ENCODE assay signal across 18 cellular contexts in genomic region chr11:107397357-107397756, GRCh38.
DNase-seq lines count a peak whose midpoint lies in the region; TF ChIP-seq lines count a peak whose summit lies in the region.
"Had no signal": no experiment of that assay in that cellular context is flagged by ENCODE, and none has a peak within 500 bp of the region (broad histone marks: within the 10 kb centered on the region; RNA-seq: fewer than 3 reads in every experiment).

No MANE protein-coding gene starts in this region.

- DNase-seq in H4 (ENCODE audit: low spot score), result peak; percentile 6
- DNase-seq in NCI-H69 (lab: John Stamatoyannopoulos, UW), result peak; percentile 71
- DNase-seq in epithelial cell of esophagus (ENCODE audit: low read depth), result peak; percentile 65
- DNase-seq in myocyte (ENCODE audit: low read depth), result peak; percentile 2
- DNase-seq in vagina (ENCODE audit: extremely low spot score in 2 of 2), result no peak
- no peak for DNase-seq in NK-92 treated with Interleukin-12 subunit alpha and Interleukin-12 subunit beta, amount 100 ng/mL, for 24 hours (lab: John Stamatoyannopoulos, UW)
- DNase-seq in effector CD4-positive, alpha-beta T cell, result no peak
- DNase-seq: activated CD4-positive, CD25-positive, alpha-beta regulatory T cell treated with anti-CD3 and anti-CD28 coated beads, Interleukin-2, amount 50 U/mL, for 72 hours; DMS79 treated with DMSO at 0.1 percent for 48 hours; effector memory CD8-positive, alpha-beta T cell; foreskin fibroblast; KG1; mucosa of descending colon; NCI-H524; T-helper 2 cell; uterus had no signal

- H3K36me3 ChIP-seq in vagina, result peaks cover 0 to 14% of the 10 kb centered on the region in 2 donors
- H3K36me3 ChIP-seq: HAP-1, pancreas, uterus had no signal

- no peak for TF ChIP-seq CTCF in epithelial cell of esophagus (IDR thresholded peaks at IDR 0.05; ENCODE audit: insufficient read depth, low read depth, low read length, missing control alignments)
- TF ChIP-seq CTCF in vagina (IDR thresholded peaks at IDR 0.05), result no peak

- no peaks in the 10 kb centered on the region for H3K27me3 ChIP-seq in vagina
- H3K27me3 ChIP-seq: pancreas, uterus had no signal

- no peak overlapping the region for H3K27ac ChIP-seq in vagina
- H3K27ac ChIP-seq: pancreas, uterus had no signal

- intact Hi-C loops in vagina (cut with DNase I), result no loop called here

- no peaks in the 10 kb centered on the region for H3K9me3 ChIP-seq in vagina
- H3K9me3 ChIP-seq: HAP-1, pancreas had no signal

- H3K4me3 ChIP-seq in epithelial cell of esophagus (ENCODE audit: low read length) (no peak overlapping the region), vagina (no peak overlapping the region)
- H3K4me3 ChIP-seq: HAP-1, mucosa of descending colon, pancreas, uterus had no signal

- H3K4me1 ChIP-seq in vagina, result no peaks in the 10 kb centered on the region
- H3K4me1 ChIP-seq: pancreas, uterus had no signal

- TF ChIP-seq POLR2A in vagina (IDR thresholded peaks at IDR 0.05), result no peak

Comparison
In these comparisons a context has a peak if more than half of its experiments do, and no peak if none do; other contexts are left out.
1. DNase-seq: peak in H4 (single experiment), NCI-H69 (single experiment), epithelial cell of esophagus (single experiment) and myocyte (single experiment); none in vagina (0 of 2), NK-92 treated with Interleukin-12 subunit alpha and Interleukin-12 subunit beta, amount 100 ng/mL, for 24 hours (single experiment) and effector CD4-positive, alpha-beta T cell (single experiment).